ENCODE assay signal across 8 cellular contexts in genomic region chr11:65083834-65084597, GRCh38. TPM values are rescaled to one million over a fixed set of nuclear protein-coding genes. Genes with fewer than 3 reads are reported as not detected.
A peak's percentile ranks its signal among the peaks of the same experiment; 100 is the strongest.
DNase-seq lines count a peak whose midpoint lies in the region; ATAC-seq and TF ChIP-seq lines count a peak whose summit lies in the region.

TSS of gene CDCA5 (minus strand) at chr11:65084040. CDS start at chr11:65083978, 62 bp downstream.
TSS of gene ZFPL1 (plus strand) at chr11:65084222. CDS start at chr11:65084699, 477 bp downstream.

- intact Hi-C loops in activated CD4-positive, alpha-beta T cell treated with anti-CD3 and anti-CD28 coated beads, Interleukin-2, amount 10 ng/mL, durations not matched to agents 24 days and 14 days (cut with micrococcal nuclease): loop anchor here (1.0 kb wide), 6 partner anchors 12 to 70 kb away; partner anchors contain the start of genes ARL2, FAU, MRPL49 and SNX15
- intact Hi-C loops in colonic mucosa (cut with DNase I): loop anchor here (10.0 kb wide), 1 partner anchor 239 kb away; the partner anchor contains the start of gene CDC42BPG

- H3K9ac ChIP-seq in colonic mucosa (ENCODE audit: low read depth in 2 of 2, low read length in 2 of 2): peak within 1 kb of the TSS; percentile 78 to 90

- ATAC-seq in GM19324 (IDR thresholded peaks at IDR 0.05; ENCODE audit: low FRiP score, unreplicated experiment) (peak; percentile 90), HG03469 (IDR thresholded peaks at IDR 0.05; ENCODE audit: unreplicated experiment) (peak; percentile 41)

- H3K27ac Mint-ChIP-seq in activated CD4-positive, alpha-beta T cell treated with anti-CD3 and anti-CD28 coated beads, Interleukin-2, amount 10 ng/mL, durations not matched to agents 24 days and 14 days: peak within 1 kb of the TSS; percentile 99

- peaks cover 13% of the 10 kb centered on the region for H3K4me1 ChIP-seq in colonic mucosa

- H3K4me1 Mint-ChIP-seq in activated CD4-positive, alpha-beta T cell treated with anti-CD3 and anti-CD28 coated beads, Interleukin-2, amount 10 ng/mL, durations not matched to agents 24 days and 14 days: peaks cover 46% of the 10 kb centered on the region

- H3K27me3 Mint-ChIP-seq in activated CD4-positive, alpha-beta T cell treated with anti-CD3 and anti-CD28 coated beads, Interleukin-2, amount 10 ng/mL, durations not matched to agents 24 days and 14 days: peaks cover 2% of the 10 kb centered on the region

- POLR2A ChIA-PET in BJ (lab: Charles Lee): no interaction called here

- DNase-seq in BJ (ENCODE audit: low read depth) (peak; percentile 52), NCI-H526 treated with DMSO at 0.1 percent for 48 hours (lab: John Stamatoyannopoulos, UW) (peak; percentile 96), colonic mucosa (peak; percentile 96), kidney tubule cell (ENCODE audit: low spot score) (peak; percentile 95)
- peak; percentile 100 for DNase-seq in activated CD4-positive, alpha-beta T cell treated with anti-CD3 and anti-CD28 coated beads, Interleukin-2, amount 10 ng/mL, durations not matched to agents 24 days and 14 days
- peak; percentile 88 to 89 for DNase-seq in stimulated activated CD4-positive, alpha-beta T cell treated with anti-CD3 and anti-CD28 coated beads, Interleukin-1b, Interleukin-23, amount 100 ng/mL, for 1 hour (ENCODE audit: low read depth in 2 of 2)

- no peaks in the 10 kb centered on the region for H3K9me3 ChIP-seq in colonic mucosa

- peaks cover 62% of the 10 kb centered on the region for H3K36me3 Mint-ChIP-seq in activated CD4-positive, alpha-beta T cell treated with anti-CD3 and anti-CD28 coated beads, Interleukin-2, amount 10 ng/mL, durations not matched to agents 24 days and 14 days (ENCODE audit: low read depth)

- H3K27ac ChIP-seq in colonic mucosa: peak within 1 kb of the TSS; percentile 77

- H3K4me3 ChIP-seq in BJ (ENCODE audit: low read depth, low read length) (peak within 1 kb of the TSS; percentile 50), colonic mucosa (peak within 1 kb of the TSS; percentile 89)

- peak within 1 kb of the TSS; percentile 99 for H3K4me3 Mint-ChIP-seq in activated CD4-positive, alpha-beta T cell treated with anti-CD3 and anti-CD28 coated beads, Interleukin-2, amount 10 ng/mL, durations not matched to agents 24 days and 14 days

- H3K36me3 ChIP-seq in BJ (ENCODE audit: control insufficient read depth, insufficient read depth, low read length) (peaks cover 29% of the 10 kb centered on the region), colonic mucosa (no peaks in the 10 kb centered on the region)

- CTCF ChIA-PET in BJ (lab: Yijun Ruan, JAX): interaction anchor here (1.1 to 1.8 kb wide), 2 partner anchors 26 to 29 kb away, joined by 3 to 5 read pairs; no protein-coding TSS in a partner anchor

- H3K9me3 Mint-ChIP-seq in activated CD4-positive, alpha-beta T cell treated with anti-CD3 and anti-CD28 coated beads, Interleukin-2, amount 10 ng/mL, durations not matched to agents 24 days and 14 days: no peaks in the 10 kb centered on the region

- H3K27me3 ChIP-seq in BJ (ENCODE audit: control insufficient read depth, insufficient read depth, low read length): no peaks in the 10 kb centered on the region
- no peaks in the 10 kb centered on the region for H3K27me3 ChIP-seq in colonic mucosa

- TF ChIP-seq CTCF in BJ (IDR thresholded peaks at IDR 0.05; ENCODE audit: insufficient read depth, low read depth, low read length) (no peak), colonic mucosa (IDR thresholded peaks at IDR 0.05) (no peak)

RNA-seq across cellular contexts. Expression of gene CDCA5, which starts in this region (rescaled TPM):
- 10.7 and 11.9 TPM in 2 replicates for polyA plus RNA-seq in BJ (2011; rRNA removed)
- 7.4 and 11.1 TPM in 2 replicates for polyA minus RNA-seq in BJ (2011; rRNA and poly(A)+ RNA removed)
- total RNA-seq in activated CD4-positive, alpha-beta T cell treated with anti-CD3 and anti-CD28 coated beads, Interleukin-2, amount 10 ng/mL, durations not matched to agents 24 days and 14 days: 94.4 and 95.1 TPM in 2 replicates
- total RNA-seq in colonic mucosa: 10 to 100 TPM in 1 of 2 donors, 1 to 10 TPM in 1; 9.7 to 51.7 TPM

RNA-seq across cellular contexts. Expression of gene ZFPL1, which starts in this region (rescaled TPM):
- polyA plus RNA-seq in BJ (2011; rRNA removed): 41.7 and 91.8 TPM in 2 replicates
- polyA minus RNA-seq in BJ (2011; rRNA and poly(A)+ RNA removed): 44.0 and 56.3 TPM in 2 replicates
- total RNA-seq in activated CD4-positive, alpha-beta T cell treated with anti-CD3 and anti-CD28 coated beads, Interleukin-2, amount 10 ng/mL, durations not matched to agents 24 days and 14 days: 33.3 and 34.7 TPM in 2 replicates
- 10 to 100 TPM; 43.2 to 54.3 TPM for total RNA-seq in colonic mucosa

Comparison
In these comparisons a context has a peak if more than half of its experiments do, and no peak if none do; other contexts are left out.
1. Peak in every context shown above with its lines: DNase-seq, ATAC-seq, H3K4me3 ChIP-seq and H3K27ac ChIP-seq.